2 cellular contexts compared by ENCODE assay signal in genomic region chr16:30893744-30894539, GRCh38.
TF ChIP-seq lines count a peak whose summit lies in the region.

BCL7C (minus strand) TSS chr16:30894077; CDS start chr16:30893944, 133 bp downstream.

TF ChIP-seq in A549, 52 proteins besides CTCF, POLR2A, EP300 and RAD21 (continued from another document):
- TF ChIP-seq MAX (IDR thresholded peaks at IDR 0.05) (peak; percentile 100), NPAS2 (CRISPR knock-in tag; IDR thresholded peaks at IDR 0.05; ENCODE audit: borderline replicate concordance) (peak; percentile 80), BHLHE40 (IDR thresholded peaks at IDR 0.05; ENCODE audit: low read depth, low read length) (no peak), E2F6 (IDR thresholded peaks at IDR 0.05; ENCODE audit: borderline replicate concordance, low read depth) (peak; percentile 99), FOSB (CRISPR knock-in tag; IDR thresholded peaks at IDR 0.05) (peak; percentile 85; the same call in 1 of the 2 replicates), PHF8 (IDR thresholded peaks at IDR 0.05; ENCODE audit: borderline replicate concordance, low read depth) (peak; percentile 86), SMC3 (IDR thresholded peaks at IDR 0.05) (peak; percentile 58), HDAC2 (IDR thresholded peaks at IDR 0.05) (peak; percentile 47; the same call in 1 of the 2 replicates), HOXB5 (CRISPR knock-in tag; IDR thresholded peaks at IDR 0.05) (peak; percentile 96), SREBF2 (IDR thresholded peaks at IDR 0.05) (no peak), BCL3 (IDR thresholded peaks at IDR 0.05) (peak; percentile 67; the same call in 1 of the 3 replicates), RNF2 (IDR thresholded peaks at IDR 0.05; ENCODE audit: borderline replicate concordance, low read depth) (peak; percentile 96)

TF ChIP-seq in WTC11, 78 proteins besides CTCF, POLR2A, EP300 and RAD21 (continued from another document and continues in another):
- TF ChIP-seq AFF4 (CRISPR knock-in tag; IDR thresholded peaks at IDR 0.05; ENCODE audit: borderline replicate concordance) (no peak), USF2 (CRISPR knock-in tag; IDR thresholded peaks at IDR 0.05) (peak; percentile 47), CBFB (CRISPR knock-in tag; IDR thresholded peaks at IDR 0.05; ENCODE audit: low read depth) (no peak), FOXP4 (CRISPR knock-in tag; IDR thresholded peaks at IDR 0.05) (peak; percentile 86; the same call in 1 of the 2 replicates), JAZF1 (CRISPR knock-in tag; IDR thresholded peaks at IDR 0.05) (no peak), OVOL2 (CRISPR knock-in tag; IDR thresholded peaks at IDR 0.05; ENCODE audit: borderline replicate concordance) (no peak), STAT6 (CRISPR knock-in tag; conservative IDR thresholded peaks at IDR 0.05; ENCODE audit: low read depth) (no peak), ETV6 (CRISPR knock-in tag; IDR thresholded peaks at IDR 0.05) (no peak), TCF7 (CRISPR knock-in tag; IDR thresholded peaks at IDR 0.05; ENCODE audit: low read depth) (peak; percentile 82; the same call in 1 of the 2 replicates), KAT7 (CRISPR knock-in tag; IDR thresholded peaks at IDR 0.05; ENCODE audit: borderline replicate concordance) (0 out of 2 replicates have a peak, but pooled peaks have one; percentile 80), RELA (CRISPR knock-in tag; IDR thresholded peaks at IDR 0.05; ENCODE audit: borderline replicate concordance) (0 out of 2 replicates have a peak, but pooled peaks have one; percentile 63), HMGXB4 (CRISPR knock-in tag; IDR thresholded peaks at IDR 0.05) (0 out of 2 replicates have a peak, but pooled peaks have one; percentile 39), NFYB (CRISPR knock-in tag; conservative IDR thresholded peaks at IDR 0.05; ENCODE audit: low read depth) (no peak), IRF1 (CRISPR knock-in tag; IDR thresholded peaks at IDR 0.05) (no peak), ELF4 (CRISPR knock-in tag; IDR thresholded peaks at IDR 0.05; ENCODE audit: low read depth) (no peak), ZNF416 (CRISPR knock-in tag; IDR thresholded peaks at IDR 0.05) (peak; percentile 74; the same call in 1 of the 2 replicates), ATF1 (CRISPR knock-in tag; IDR thresholded peaks at IDR 0.05) (no peak), CREM (CRISPR knock-in tag; IDR thresholded peaks at IDR 0.05) (no peak), ZMAT4 (CRISPR knock-in tag; IDR thresholded peaks at IDR 0.05) (no peak), ZNF219 (CRISPR knock-in tag; IDR thresholded peaks at IDR 0.05; ENCODE audit: borderline replicate concordance) (no peak), NR1H2 (CRISPR knock-in tag; IDR thresholded peaks at IDR 0.05) (no peak), GTF2I (CRISPR knock-in tag; conservative IDR thresholded peaks at IDR 0.05) (no peak), ZBTB43 (CRISPR knock-in tag; IDR thresholded peaks at IDR 0.05) (0 out of 2 replicates have a peak, but pooled peaks have one; percentile 62), NR3C1 (CRISPR knock-in tag; conservative IDR thresholded peaks at IDR 0.05; ENCODE audit: low read depth) (no peak), PRDM15 (CRISPR knock-in tag; IDR thresholded peaks at IDR 0.05) (peak; percentile 22; the same call in 1 of the 2 replicates), MAX (CRISPR knock-in tag; IDR thresholded peaks at IDR 0.05) (peak; percentile 91)
